In the genomic region with DNA sequence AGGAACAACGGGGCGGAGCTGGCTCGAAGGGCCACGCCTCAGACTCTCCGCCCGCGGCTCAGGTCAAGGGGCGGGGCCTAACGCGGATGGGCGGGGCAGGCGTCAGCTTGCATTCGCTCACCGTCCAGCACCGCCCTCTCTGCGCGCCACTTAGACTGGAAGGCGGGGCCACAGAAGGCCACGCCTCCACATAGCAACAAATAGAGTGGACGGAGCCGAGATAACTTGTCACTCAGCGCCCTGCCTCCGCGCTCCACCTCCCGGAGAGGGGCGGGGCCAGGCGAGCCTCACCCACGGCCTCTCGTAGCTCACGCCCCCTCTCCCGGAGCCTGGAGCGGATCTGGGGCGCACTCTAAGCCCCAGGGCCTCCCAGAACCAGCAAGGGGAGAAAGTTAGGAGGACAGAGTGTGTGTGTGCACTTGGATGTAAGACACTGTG, we compare ENCODE assay signal across 8 cellular contexts. TPM values are rescaled to one million over a fixed set of nuclear protein-coding genes. Genes with fewer than 3 reads are reported as not detected.
DNase-seq lines count a peak whose midpoint lies in the region; ATAC-seq and TF ChIP-seq lines count a peak whose summit lies in the region.

No MANE protein-coding gene starts in this region.

- H3K9me3 ChIP-seq in adrenal gland (replicated peaks in 1 of 3) (no peaks in the 10 kb centered on the region), cardiac muscle cell (ENCODE audit: low read depth) (no peaks in the 10 kb centered on the region), trophoblast cell (ENCODE audit: insufficient read depth, low read depth, low read length) (peaks cover 12% of the 10 kb centered on the region), tibial nerve (no peaks in the 10 kb centered on the region)

- no peak overlapping the region for H3K14ac ChIP-seq in trophoblast cell (ENCODE audit: low read length)

- peaks cover 10% of the 10 kb centered on the region for H3K79me1 ChIP-seq in trophoblast cell (ENCODE audit: low read length)

- H3K27ac ChIP-seq in adrenal gland = peak overlapping the region in 4 of 5 donors; percentile 90 to 97 (median 94)
- no peak overlapping the region for H3K27ac ChIP-seq in cardiac muscle cell
- no peak overlapping the region for H3K27ac ChIP-seq in trophoblast cell (ENCODE audit: low read depth, low read length)
- peak overlapping the region; percentile 92 to 99 (median 96) for H3K27ac ChIP-seq in tibial nerve

- no peak overlapping the region for H4K91ac ChIP-seq in trophoblast cell (ENCODE audit: low read depth, low read length)

- H3K9ac ChIP-seq in trophoblast cell (ENCODE audit: low read length) = no peak overlapping the region

- H2BK5ac ChIP-seq in trophoblast cell (ENCODE audit: low read depth, low read length, poor library complexity) = no peak overlapping the region

- no peak overlapping the region for H2BK12ac ChIP-seq in trophoblast cell (ENCODE audit: low read length)

- no peak overlapping the region for H4K8ac ChIP-seq in trophoblast cell (ENCODE audit: low read depth, low read length)

- H3K18ac ChIP-seq in trophoblast cell (ENCODE audit: low read length) = no peak overlapping the region

- H3K4ac ChIP-seq in trophoblast cell (ENCODE audit: low read depth, low read length) = no peak overlapping the region

- no peak overlapping the region for H2AFZ ChIP-seq in trophoblast cell (ENCODE audit: insufficient read depth, low read length, poor library complexity)

- DNase-seq in NCI-H1436 treated with DMSO at 0.1 percent for 48 hours (lab: John Stamatoyannopoulos, UW) (peak; percentile 92), T follicular helper cell (ENCODE audit: low read depth) (peak; percentile 99), adrenal gland (peak; percentile 99 to 100 (median 100)), cardiac muscle cell (ENCODE audit: low read depth in 1 of 2, low spot score in 1 of 2) (peak; percentile 99 to 100), trophoblast cell (peak; percentile 100), tibial nerve (ENCODE audit: low spot score in 2 of 2) (peak; percentile 100)

- H3K23ac ChIP-seq in trophoblast cell (ENCODE audit: low read length) = no peak overlapping the region

- H3K36me3 ChIP-seq in adrenal gland (replicated peaks in 1 of 2) (no peaks in the 10 kb centered on the region), cardiac muscle cell (no peaks in the 10 kb centered on the region), trophoblast cell (ENCODE audit: control insufficient read depth in 1 of 2, insufficient read depth in 2 of 2, low read length in 2 of 2) (no peaks in the 10 kb centered on the region), tibial nerve (no peaks in the 10 kb centered on the region)

- peak; percentile 8 to 97 for TF ChIP-seq EP300 in tibial nerve (IDR thresholded peaks at IDR 0.05)

- TF ChIP-seq POLR2A in adrenal gland (IDR thresholded peaks at IDR 0.05) (no peak), tibial nerve (IDR thresholded peaks at IDR 0.05) (peak in 1 of 2 donors; percentile 19)

- H2BK120ac ChIP-seq in trophoblast cell (ENCODE audit: insufficient read depth, low read length, poor library complexity) = no peak overlapping the region

- H3K4me3 ChIP-seq in GM12875 (ENCODE audit: low read depth, low read length) (peak overlapping the region; percentile 67), adrenal gland (peak overlapping the region in 2 of 4 donors; percentile 63 to 78), cardiac muscle cell (peak overlapping the region; percentile 53), trophoblast cell (ENCODE audit: low read depth, low read length) (peak overlapping the region; percentile 77), tibial nerve (peak overlapping the region; percentile 59 to 94 (median 78))

- H4K12ac ChIP-seq in trophoblast cell (ENCODE audit: low read depth, low read length) = no peak overlapping the region

- H3K79me2 ChIP-seq in trophoblast cell (ENCODE audit: control insufficient read depth, insufficient read depth, low read length, poor library complexity) = no peaks in the 10 kb centered on the region

- no peak for TF ChIP-seq CTCF in GM12875 (IDR thresholded peaks at IDR 0.05; ENCODE audit: borderline replicate concordance, insufficient read depth, low read depth, low read length)
- TF ChIP-seq CTCF in adrenal gland (IDR thresholded peaks at IDR 0.05) = no peak
- no peak for TF ChIP-seq CTCF in cardiac muscle cell (IDR thresholded peaks at IDR 0.05; ENCODE audit: low read depth, low read length)
- no peak for TF ChIP-seq CTCF in tibial nerve (IDR thresholded peaks at IDR 0.05)

- WGBS in adrenal gland, 4 donors = 0% methylated on average over 5 to 33 of the region's 33 CpGs; no CpG with 5 or more reads in 1 of the 4 donors
- WGBS in trophoblast cell (ENCODE audit: extremely low coverage, insufficient coverage, insufficient read length) = no CpG with 5 or more reads among the region's 33 CpGs
- 0% methylated on average over 16 to 25 of the region's 33 CpGs for WGBS in tibial nerve, 2 donors

- H3K4me1 ChIP-seq in adrenal gland (replicated peaks in 1 of 2) = peaks cover 25 to 29% of the 10 kb centered on the region in 2 donors
- H3K4me1 ChIP-seq in cardiac muscle cell (ENCODE audit: low read depth) = peaks cover 5% of the 10 kb centered on the region
- peaks cover 11 to 16% of the 10 kb centered on the region in 2 experiments for H3K4me1 ChIP-seq in trophoblast cell (ENCODE audit: control insufficient read depth in 1 of 2, insufficient read depth in 2 of 2, low read length in 2 of 2)
- peaks cover 0 to 40% (median 29%) of the 10 kb centered on the region in 4 donors for H3K4me1 ChIP-seq in tibial nerve

- intact Hi-C loops in adrenal gland (cut with DNase I) = loop anchor here in 1 of 2 donors (10.0 kb wide), 1 partner anchor 129 kb away; no protein-coding TSS in a partner anchor

- no peak overlapping the region for H2AK5ac ChIP-seq in trophoblast cell (ENCODE audit: low read length)

- H3K4me2 ChIP-seq in trophoblast cell (ENCODE audit: low read length) = peak overlapping the region; percentile 74

- no peaks in the 10 kb centered on the region for H3K27me3 ChIP-seq in adrenal gland
- H3K27me3 ChIP-seq in cardiac muscle cell = peaks cover 34% of the 10 kb centered on the region
- H3K27me3 ChIP-seq in trophoblast cell (ENCODE audit: insufficient read depth, low read length) = peaks cover 16% of the 10 kb centered on the region
- no peaks in the 10 kb centered on the region for H3K27me3 ChIP-seq in tibial nerve

- ATAC-seq in HG02870 (IDR thresholded peaks at IDR 0.05; ENCODE audit: unreplicated experiment) = peak; percentile 92

RNA-seq across cellular contexts. Expression of gene BLVRB, which starts 0.3 kb away (rescaled TPM):
- total RNA-seq in adrenal gland (100 to 1,000 TPM in 5 of 8 donors, 10 to 100 TPM in 3; 85.8 to 303 (median 143) TPM), cardiac muscle cell (56.7 and 93.8 TPM in 2 replicates), tibial nerve (100 to 1,000 TPM; 219 to 299 (median 244) TPM)
- polyA plus RNA-seq in adrenal gland (100 to 1,000 TPM in 2 of 3 donors, 10 to 100 TPM in 1; 53.8 to 189 (median 124) TPM), cardiac muscle cell (61.5 and 77.0 TPM in 2 replicates)
- polyA plus RNA-seq in trophoblast cell (2013) = 69.2 and 70.1 TPM in 2 replicates

RNA-seq across cellular contexts. Expression of gene SPTBN4, which starts 1.0 kb away (rescaled TPM):
- 1 to 10 TPM in 7 of 8 donors, under 1 TPM in 1; 0.91 to 5.4 (median 3.3) TPM for total RNA-seq in adrenal gland
- polyA plus RNA-seq in adrenal gland = 10 to 100 TPM in 1 of 3 donors, 1 to 10 TPM in 2; 2.2 to 46.7 (median 9.9) TPM
- 2.3 and 5.5 TPM in 2 replicates for total RNA-seq in cardiac muscle cell
- 0.32 and 4.6 TPM in 2 replicates for polyA plus RNA-seq in cardiac muscle cell
- 0.30 and 0.33 TPM in 2 replicates for polyA plus RNA-seq in trophoblast cell (2013)
- 10 to 100 TPM; 14.9 to 24.0 (median 19.7) TPM for total RNA-seq in tibial nerve

RNA-seq across cellular contexts. Expression of gene SERTAD3, which starts 21.7 kb away (rescaled TPM):
- total RNA-seq in adrenal gland (10 to 100 TPM; 15.2 to 34.9 (median 29.5) TPM), cardiac muscle cell (44.4 and 58.6 TPM in 2 replicates), tibial nerve (10 to 100 TPM; 15.6 to 23.4 (median 19.9) TPM)
- polyA plus RNA-seq in adrenal gland (10 to 100 TPM; 12.1 to 60.2 (median 32.4) TPM), cardiac muscle cell (66.2 and 73.8 TPM in 2 replicates)
- polyA plus RNA-seq in trophoblast cell (2013) = 30.6 and 31.9 TPM in 2 replicates

RNA-seq across cellular contexts. Expression of gene SERTAD1, which starts 40.0 kb away (rescaled TPM):
- total RNA-seq in adrenal gland (10 to 100 TPM; 10.2 to 20.8 (median 13.9) TPM), cardiac muscle cell (14.4 and 18.8 TPM in 2 replicates), tibial nerve (10 to 100 TPM; 18.9 to 22.2 (median 20.4) TPM)
- polyA plus RNA-seq in adrenal gland (10 to 100 TPM in 2 of 3 donors, 1 to 10 TPM in 1; 1.7 to 20.6 (median 11.1) TPM), cardiac muscle cell (18.2 and 19.5 TPM in 2 replicates)
- polyA plus RNA-seq in trophoblast cell (2013) = 9.6 and 10.1 TPM in 2 replicates

RNA-seq across cellular contexts. Expression of gene PRX, which starts 52.6 kb away (rescaled TPM):
- total RNA-seq in adrenal gland = 10 to 100 TPM in 5 of 8 donors, 1 to 10 TPM in 3; 5.4 to 12.8 (median 10.4) TPM
- 1 to 10 TPM; 3.2 to 6.6 (median 3.9) TPM for polyA plus RNA-seq in adrenal gland
- 4.3 and 9.1 TPM in 2 replicates for total RNA-seq in cardiac muscle cell
- polyA plus RNA-seq in cardiac muscle cell = 2.3 and 4.1 TPM in 2 replicates
- polyA plus RNA-seq in trophoblast cell (2013) = 1.9 and 2.0 TPM in 2 replicates
- 100 to 1,000 TPM; 454 to 667 (median 548) TPM for total RNA-seq in tibial nerve

Comparison
In these comparisons a context has a peak if more than half of its experiments do, and no peak if none do; other contexts are left out.
1. H3K27ac ChIP-seq: peak in adrenal gland (4 of 5) and tibial nerve (4 of 4); none in cardiac muscle cell (single experiment) and trophoblast cell (single experiment).
2. Peak in every context shown above with its lines, with median percentiles within 50 percentile points of each other: DNase-seq.